ENCODE assay signal across 8 cellular contexts in genomic region chr5:179806250-179807045, GRCh38. TPM values are rescaled to one million over a fixed set of nuclear protein-coding genes. Genes with fewer than 3 reads are reported as not detected.
A peak's percentile ranks its signal among the peaks of the same experiment; 100 is the strongest.
DNase-seq lines count a peak whose midpoint lies in the region; ATAC-seq and TF ChIP-seq lines count a peak whose summit lies in the region.

TSS of gene MGAT4B (minus strand) at chr5:179806866. CDS start at chr5:179806583, 283 bp downstream.

- H3K4me3 Mint-ChIP-seq in activated CD8-positive, alpha-beta T cell treated with anti-CD3 and anti-CD28 coated beads for 36 hours: peak within 1 kb of the TSS; percentile 85
- H3K4me3 Mint-ChIP-seq in endodermal cell: peak within 1 kb of the TSS; percentile 73

- peak within 1 kb of the TSS; percentile 18 for H3K9ac ChIP-seq in endodermal cell (ENCODE audit: extremely low read depth, low read length, poor library complexity, severe bottlenecking)

- POLR2A ChIA-PET in activated CD8-positive, alpha-beta T cell treated with anti-CD3 and anti-CD28 coated beads for 36 hours (lab: Charles Lee): interaction anchor here (0.6 to 3.5 kb wide), 7 partner anchors 8 to 183 kb away, joined by 3 to 25 read pairs (median 4); partner anchors contain the start of genes HNRNPH1, MRNIP and SQSTM1

- H3K4me3 ChIP-seq in AG10803 (ENCODE audit: low read length) (peak within 1 kb of the TSS; percentile 72), endodermal cell (ENCODE audit: low read length) (peak within 1 kb of the TSS; percentile 78)

- H3K27me3 ChIP-seq in endodermal cell (ENCODE audit: control insufficient read depth, insufficient read depth, low read length, poor library complexity, severe bottlenecking): no peaks in the 10 kb centered on the region

- no peak within 1 kb of the TSS for H3K27ac ChIP-seq in endodermal cell (ENCODE audit: low read depth, low read length)

- ATAC-seq in GM18867 (IDR thresholded peaks at IDR 0.05; ENCODE audit: unreplicated experiment) (peak; percentile 68), HG03039 (IDR thresholded peaks at IDR 0.05; ENCODE audit: unreplicated experiment) (peak; percentile 65)
- ATAC-seq in activated CD8-positive, alpha-beta T cell treated with anti-CD3 and anti-CD28 coated beads for 36 hours: peak; percentile 64

- H3K9me3 ChIP-seq in endodermal cell (ENCODE audit: control insufficient read depth, low read length): no peaks in the 10 kb centered on the region

- no peaks in the 10 kb centered on the region for H3K9me3 Mint-ChIP-seq in activated CD8-positive, alpha-beta T cell treated with anti-CD3 and anti-CD28 coated beads for 36 hours
- no peaks in the 10 kb centered on the region for H3K9me3 Mint-ChIP-seq in endodermal cell

- intact Hi-C loops in activated CD8-positive, alpha-beta T cell treated with anti-CD3 and anti-CD28 coated beads for 36 hours (cut with micrococcal nuclease): no loop called here

- H3K4me1 Mint-ChIP-seq in activated CD8-positive, alpha-beta T cell treated with anti-CD3 and anti-CD28 coated beads for 36 hours (ENCODE audit: low read depth): peaks cover 27% of the 10 kb centered on the region
- H3K4me1 Mint-ChIP-seq in endodermal cell: peaks cover 13% of the 10 kb centered on the region

- WGBS in endodermal cell (ENCODE audit: insufficient coverage in 1 of 2, insufficient read length in 1 of 2), 2 experiments: 0 to 1% methylated on average over 15 to 108 of the region's 108 CpGs

- peaks cover 9% of the 10 kb centered on the region for H3K36me3 Mint-ChIP-seq in activated CD8-positive, alpha-beta T cell treated with anti-CD3 and anti-CD28 coated beads for 36 hours (ENCODE audit: low read depth)
- H3K36me3 Mint-ChIP-seq in endodermal cell (ENCODE audit: low read depth): peaks cover 10% of the 10 kb centered on the region

- CTCF ChIA-PET in activated CD8-positive, alpha-beta T cell treated with anti-CD3 and anti-CD28 coated beads for 36 hours (lab: Charles Lee): interaction anchor here (1.3 to 1.4 kb wide), 2 partner anchors 10 to 100 kb away, joined by 3 to 5 read pairs; no protein-coding TSS in a partner anchor

- peaks cover 2% of the 10 kb centered on the region for H3K4me1 ChIP-seq in endodermal cell (ENCODE audit: control insufficient read depth, insufficient read depth, low read length)

- H3K27ac Mint-ChIP-seq in activated CD8-positive, alpha-beta T cell treated with anti-CD3 and anti-CD28 coated beads for 36 hours: peak within 1 kb of the TSS; percentile 72
- peak within 1 kb of the TSS; percentile 39 for H3K27ac Mint-ChIP-seq in endodermal cell

- H3K27me3 Mint-ChIP-seq in activated CD8-positive, alpha-beta T cell treated with anti-CD3 and anti-CD28 coated beads for 36 hours: no peaks in the 10 kb centered on the region
- no peaks in the 10 kb centered on the region for H3K27me3 Mint-ChIP-seq in endodermal cell (ENCODE audit: insufficient read depth)

- TF ChIP-seq CTCF in AG10803 (conservative IDR thresholded peaks at IDR 0.05; ENCODE audit: low read length): no peak
- no peak for TF ChIP-seq CTCF in activated CD8-positive, alpha-beta T cell treated with anti-CD3 and anti-CD28 coated beads for 36 hours (IDR thresholded peaks at IDR 0.05)
- TF ChIP-seq CTCF in endodermal cell (conservative IDR thresholded peaks at IDR 0.05): no peak

- H3K36me3 ChIP-seq in endodermal cell (ENCODE audit: control insufficient read depth, insufficient read depth, low read length): peaks cover 7% of the 10 kb centered on the region

- peak; percentile 77 for DNase-seq in AG10803 (ENCODE audit: low read depth)
- peak; percentile 76 for DNase-seq in NCI-H2227 (lab: John Stamatoyannopoulos, UW; ENCODE audit: unreplicated experiment)
- peak; percentile 65 for DNase-seq in activated CD8-positive, alpha-beta T cell treated with anti-CD3 and anti-CD28 coated beads for 36 hours
- peak; percentile 86 for DNase-seq in endodermal cell
- DNase-seq in medulla oblongata (ENCODE audit: extremely low spot score): peak; percentile 72
- peak; percentile 48 for DNase-seq in stimulated activated naive CD4-positive, alpha-beta T cell treated with Interleukin-2 at 50 U/mL for 16 hours (lab: John Stamatoyannopoulos, UW)

RNA-seq across cellular contexts. Expression of gene MGAT4B, which starts in this region (rescaled TPM):
- 10 to 100 TPM; 62.8 to 65.9 TPM for total RNA-seq in activated CD8-positive, alpha-beta T cell treated with anti-CD3 and anti-CD28 coated beads for 36 hours
- total RNA-seq in endodermal cell: 100 to 1,000 TPM; 165 to 177 TPM
- 75.1 TPM for polyA plus RNA-seq in endodermal cell (2013, experiment 1 of 2)
- polyA plus RNA-seq in endodermal cell (2013, experiment 2 of 2): 66.4 TPM
